In the genomic region with DNA sequence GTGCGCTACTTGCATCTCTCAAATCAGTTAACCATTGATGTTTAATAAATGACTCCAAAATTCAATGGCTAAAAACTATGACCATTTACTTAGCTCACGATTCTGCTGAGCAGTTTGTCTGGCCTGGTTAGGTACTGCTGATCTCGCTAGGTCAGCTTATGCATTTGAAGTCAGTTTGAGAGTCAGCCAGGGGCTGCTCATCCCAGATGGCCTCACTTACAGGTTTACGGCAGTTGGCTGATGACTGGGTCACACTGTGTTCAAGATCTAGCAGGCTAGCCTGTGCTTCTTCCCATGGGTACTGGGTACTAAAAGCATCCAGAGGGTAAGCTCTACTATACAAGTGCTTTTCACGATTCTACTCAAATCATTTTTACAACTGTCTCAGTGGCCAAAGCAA, we compare ENCODE assay signal across 24 cellular contexts.
"Had no signal": no experiment of that assay in that cellular context is flagged by ENCODE, and none has a peak within 500 bp of the region (broad histone marks: within the 10 kb centered on the region; RNA-seq: fewer than 3 reads in every experiment).

No MANE protein-coding gene starts in this region.

- H3K4me3 Mint-ChIP-seq: naive thymus-derived CD8-positive, alpha-beta T cell; nephron progenitor cell; stimulated activated effector memory CD8-positive, alpha-beta T cell treated with anti-CD3 and anti-CD28 coated beads, Interleukin-12 subunit alpha, Interleukin-12 subunit beta, amount 100 ng/mL, for 72 hours had no signal

- H3K4me3 ChIP-seq: coronary artery, esophagus muscularis mucosa, gastroesophageal sphincter, left ventricle myocardium inferior, lower lobe of right lung, ovary, psoas muscle, sigmoid colon, stomach, thyroid gland had no signal

- H3K36me3 ChIP-seq: esophagus muscularis mucosa, gastroesophageal sphincter, left ventricle myocardium inferior, lower lobe of right lung, ovary, sigmoid colon, stomach, thyroid gland had no signal

- H3K36me3 Mint-ChIP-seq: stimulated activated effector memory CD8-positive, alpha-beta T cell treated with anti-CD3 and anti-CD28 coated beads, Interleukin-12 subunit alpha, Interleukin-12 subunit beta, amount 100 ng/mL, for 72 hours had no signal

- H3K27ac Mint-ChIP-seq: naive thymus-derived CD8-positive, alpha-beta T cell; nephron progenitor cell; stimulated activated effector memory CD8-positive, alpha-beta T cell treated with anti-CD3 and anti-CD28 coated beads, Interleukin-12 subunit alpha, Interleukin-12 subunit beta, amount 100 ng/mL, for 72 hours had no signal

- H3K4me1 Mint-ChIP-seq: naive thymus-derived CD8-positive, alpha-beta T cell; stimulated activated effector memory CD8-positive, alpha-beta T cell treated with anti-CD3 and anti-CD28 coated beads, Interleukin-12 subunit alpha, Interleukin-12 subunit beta, amount 100 ng/mL, for 72 hours had no signal

- H3K9me3 ChIP-seq: esophagus muscularis mucosa, gastroesophageal sphincter, left ventricle myocardium inferior, lower lobe of right lung, ovary, psoas muscle, sigmoid colon, thyroid gland had no signal

- H3K27me3 ChIP-seq: esophagus muscularis mucosa, foreskin keratinocyte, gastroesophageal sphincter, ovary, sigmoid colon, stomach, thyroid gland had no signal

- H3K27me3 Mint-ChIP-seq: naive thymus-derived CD8-positive, alpha-beta T cell had no signal

- H3K4me1 ChIP-seq: esophagus muscularis mucosa, foreskin keratinocyte, gastroesophageal sphincter, left ventricle myocardium inferior, lower lobe of right lung, psoas muscle, stomach, thyroid gland had no signal

- H3K9me3 Mint-ChIP-seq: nephron progenitor cell had no signal

- DNase-seq: dermis blood vessel endothelial cell; effector memory CD4-positive, alpha-beta T cell; foreskin keratinocyte; kidney glomerular epithelial cell; left colon; left ventricle myocardium inferior; lower lobe of right lung; naive thymus-derived CD8-positive, alpha-beta T cell; nephron progenitor cell; nucleus accumbens; ovary; sigmoid colon; stimulated activated CD4-positive, alpha-beta T cell treated with anti-CD3 and anti-CD28 coated beads, Interleukin-2, amount 100 ng/mL, for 24 hours; stimulated activated CD4-positive, alpha-beta T cell treated with anti-CD3 and anti-CD28 coated beads, Interleukin-4, amount 100 ng/mL, for 24 hours; stimulated activated naive CD4-positive, alpha-beta T cell treated with Interleukin-2 at 50 U/mL for 16 hours; stomach; thyroid gland; trophoblast cell had no signal

- ATAC-seq: foreskin keratinocyte; gastroesophageal sphincter; left colon; lower lobe of right lung; naive thymus-derived CD8-positive, alpha-beta T cell; psoas muscle; right cardiac atrium; stimulated activated effector memory CD8-positive, alpha-beta T cell treated with anti-CD3 and anti-CD28 coated beads, Interleukin-12 subunit alpha, Interleukin-12 subunit beta, amount 100 ng/mL, for 72 hours had no signal

- H3K27ac ChIP-seq: coronary artery, esophagus muscularis mucosa, foreskin keratinocyte, gastroesophageal sphincter, left ventricle myocardium inferior, lower lobe of right lung, ovary, psoas muscle, sigmoid colon, stomach, thyroid gland had no signal
